In genomic region chr1:204268101-204268500, GRCh38 we compare ENCODE assay signal across 24 cellular contexts. TPM values are rescaled to one million over a fixed set of nuclear protein-coding genes. Genes with fewer than 3 reads are reported as not detected.
A peak's percentile ranks its signal among the peaks of the same experiment; 100 is the strongest.
DNase-seq lines count a peak whose midpoint lies in the region; ATAC-seq and TF ChIP-seq lines count a peak whose summit lies in the region.
"Had no signal": no experiment of that assay in that cellular context is flagged by ENCODE, and none has a peak within 500 bp of the region (broad histone marks: within the 10 kb centered on the region; RNA-seq: fewer than 3 reads in every experiment).

No MANE protein-coding gene starts in this region.

- no peaks in the 10 kb centered on the region for H3K79me2 ChIP-seq in hepatocyte

- H3K36me3 ChIP-seq in hepatocyte (replicated peaks; ENCODE audit: insufficient read depth, low read depth) (no peaks in the 10 kb centered on the region), upper lobe of right lung (no peaks in the 10 kb centered on the region), thyroid gland (no peaks in the 10 kb centered on the region)
- H3K36me3 ChIP-seq: sigmoid colon had no signal

- intact Hi-C loops in upper lobe of right lung (cut with DNase I) (no loop called here), thyroid gland (cut with DNase I) (no loop called here)

- H3K27me3 ChIP-seq in hepatocyte (no peaks in the 10 kb centered on the region), upper lobe of right lung (no peaks in the 10 kb centered on the region), thyroid gland (no peaks in the 10 kb centered on the region)
- H3K27me3 ChIP-seq: sigmoid colon had no signal

- peak overlapping the region; percentile 82 for H3K27ac ChIP-seq in hepatocyte
- H3K27ac ChIP-seq in upper lobe of right lung = no peak overlapping the region
- H3K27ac ChIP-seq in thyroid gland = no peak overlapping the region
- H3K27ac ChIP-seq: sigmoid colon had no signal

- H2AFZ ChIP-seq in hepatocyte = no peak overlapping the region

- TF ChIP-seq POLR2A in thyroid gland (IDR thresholded peaks at IDR 0.05) = no peak

- H3K9me3 ChIP-seq in hepatocyte (ENCODE audit: low read depth) (no peaks in the 10 kb centered on the region), upper lobe of right lung (no peaks in the 10 kb centered on the region), thyroid gland (no peaks in the 10 kb centered on the region)
- H3K9me3 ChIP-seq: sigmoid colon had no signal

- H4K20me1 ChIP-seq in hepatocyte (ENCODE audit: insufficient read depth, poor library complexity, severe bottlenecking) = no peaks in the 10 kb centered on the region

- H3K4me3 ChIP-seq in hepatocyte (no peak overlapping the region), upper lobe of right lung (no peak overlapping the region), thyroid gland (replicated peaks in 1 of 3) (no peak overlapping the region)
- H3K4me3 ChIP-seq: sigmoid colon had no signal

- TF ChIP-seq CTCF in hepatocyte (IDR thresholded peaks at IDR 0.05; ENCODE audit: poor library complexity) (no peak), upper lobe of right lung (IDR thresholded peaks at IDR 0.05) (no peak), thyroid gland (IDR thresholded peaks at IDR 0.05) (no peak)

- ATAC-seq in upper lobe of right lung = no peak
- ATAC-seq in GM19463 (IDR thresholded peaks at IDR 0.05; ENCODE audit: unreplicated experiment) = no peak
- ATAC-seq: Panc1, T-cell had no signal

- 83% methylated on average over 9 of the region's 9 CpGs for WGBS in hepatocyte (ENCODE audit: low lambda C conversion rate, missing lambda C conversion rate)
- 54 to 55% methylated on average over 6 to 9 of the region's 9 CpGs for WGBS in thyroid gland, 2 donors

- peak; percentile 35 to 81 for DNase-seq in NCI-H2081 (lab: John Stamatoyannopoulos, UW)
- no peak for DNase-seq in NCI-H2081 treated with DMSO at 0.1 percent for 48 hours (lab: John Stamatoyannopoulos, UW)
- peak; percentile 84 for DNase-seq in NCI-H2107 treated with DMSO at 0.1 percent for 48 hours (lab: John Stamatoyannopoulos, UW; ENCODE audit: unreplicated experiment)
- DNase-seq in hepatocyte (ENCODE audit: low spot score) = no peak
- peak; percentile 56 for DNase-seq in upper lobe of right lung
- no peak for DNase-seq in thyroid gland
- no peak for DNase-seq in GF-D8 (lab: John Stamatoyannopoulos, UW)
- DNase-seq: activated CD4-positive, alpha-beta T cell treated with anti-CD3 and anti-CD28 coated beads, Interleukin-2, amount 50 U/mL, for 48 hours; activated CD4-positive, CD25-positive, alpha-beta regulatory T cell; activated CD8-positive, alpha-beta memory T cell treated with anti-CD3 and anti-CD28 coated beads, Interleukin-2, amount 50 U/mL, for 48 hours; activated effector memory CD4-positive, alpha-beta T cell treated with Interleukin-2 at 50 U/mL for 16 hours; activated naive CD8-positive, alpha-beta T cell treated with anti-CD3 and anti-CD28 coated beads for 36 hours; CD8-positive, alpha-beta memory T cell; NCI-H1694; NCI-H446 treated with DMSO at 0.1 percent for 48 hours; NK-92 treated with Interleukin-12 subunit alpha and Interleukin-12 subunit beta, amount 100 ng/mL, for 24 hours; sigmoid colon; stimulated activated CD8-positive, alpha-beta memory T cell treated with anti-CD3 and anti-CD28 coated beads, Interleukin-4, amount 100 ng/mL, for 48 hours; T-cell had no signal

- H3K4me1 ChIP-seq in hepatocyte (ENCODE audit: insufficient read depth) = peaks cover 25% of the 10 kb centered on the region
- H3K4me1 ChIP-seq in upper lobe of right lung = no peaks in the 10 kb centered on the region
- no peaks in the 10 kb centered on the region for H3K4me1 ChIP-seq in thyroid gland

- H3K9me2 ChIP-seq in hepatocyte (replicated peaks; ENCODE audit: insufficient read depth) = no peaks in the 10 kb centered on the region

- H3K4me2 ChIP-seq in hepatocyte = no peak overlapping the region

RNA-seq across cellular contexts. Expression of gene GOLT1A, which starts 54.3 kb away (rescaled TPM):
- 13.6 and 26.6 TPM in 2 replicates for total RNA-seq in hepatocyte
- 34.7 and 36.0 TPM in 2 replicates for polyA plus RNA-seq in hepatocyte
- total RNA-seq in upper lobe of right lung = 22.4 TPM
- total RNA-seq in thyroid gland = under 1 TPM in 1 of 4 donors, not detected in 3; 0.45 TPM
- total RNA-seq: A172; CD8-positive, alpha-beta memory T cell; Daoy; glomerular endothelial cell; sigmoid colon had no signal
- polyA plus RNA-seq: CD8-positive, alpha-beta memory T cell had no signal

Comparison
In these comparisons a context has a peak if more than half of its experiments do, and no peak if none do; other contexts are left out.
1. DNase-seq: peak in NCI-H2081 (2 of 2), NCI-H2107 treated with DMSO at 0.1 percent for 48 hours (single experiment) and upper lobe of right lung (single experiment); none in NCI-H2081 treated with DMSO at 0.1 percent for 48 hours (single experiment), hepatocyte (single experiment), thyroid gland (0 of 2) and GF-D8 (single experiment).
2. RNA of gene GOLT1A, which starts 54.3 kb away (total RNA-seq): 22.4 TPM in upper lobe of right lung (single experiment) and 13.6 to 26.6 TPM in hepatocyte; 0.45 TPM in thyroid gland; every median in the first group is over 10 times any median in the second.